Comparison of ENCODE assay signal across 11 cellular contexts in the genomic region with DNA sequence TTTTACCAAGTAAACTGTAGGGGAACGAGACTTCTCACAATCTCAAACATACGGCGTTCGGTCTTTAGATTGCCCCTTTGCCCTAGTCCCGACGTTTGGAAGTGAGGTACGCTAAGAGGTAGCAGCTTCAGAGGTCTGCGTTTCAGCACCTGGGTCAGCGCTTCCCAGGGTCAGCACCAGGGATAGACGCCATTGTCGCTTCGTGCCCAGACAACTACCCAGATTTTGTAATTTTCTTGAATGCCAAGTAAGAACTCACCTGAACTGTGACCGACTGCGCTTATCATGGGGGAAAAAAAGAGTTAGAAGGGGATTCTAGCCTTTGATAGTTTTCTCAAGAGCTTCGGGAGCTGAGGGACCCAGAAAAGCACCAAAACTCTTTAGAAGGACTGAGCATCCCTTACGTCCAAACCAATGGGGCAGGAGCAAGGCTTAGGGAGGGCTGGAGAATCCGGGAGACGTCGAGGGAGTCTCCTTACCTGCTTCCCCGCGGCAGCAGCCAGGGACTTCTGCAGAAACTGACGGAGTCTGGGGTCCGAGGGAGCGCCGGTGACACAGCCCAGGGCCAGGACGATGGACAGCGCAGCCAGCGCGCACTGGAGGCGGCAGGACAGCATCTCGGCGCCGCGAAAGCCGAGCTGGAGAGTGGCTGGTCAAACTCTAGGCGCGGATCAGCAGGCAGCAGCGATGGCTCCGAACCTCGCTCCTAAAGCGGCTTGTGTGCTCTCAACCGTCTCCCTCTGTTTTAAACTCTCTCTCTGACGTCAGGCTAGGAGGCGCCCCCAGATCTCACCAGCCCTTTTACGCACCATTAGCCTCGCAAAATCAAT. TPM values are rescaled to one million over a fixed set of nuclear protein-coding genes. Genes with fewer than 3 reads are reported as not detected.
A peak's percentile ranks its signal among the peaks of the same experiment; 100 is the strongest.
DNase-seq lines count a peak whose midpoint lies in the region; ATAC-seq and TF ChIP-seq lines count a peak whose summit lies in the region.
"Had no signal": no experiment of that assay in that cellular context is flagged by ENCODE, and none has a peak within 500 bp of the region (broad histone marks: within the 10 kb centered on the region; RNA-seq: fewer than 3 reads in every experiment).

A gene (minus strand): TSS at position 720 of the 830 bp plus-strand sequence. CDS start 103 bp downstream, at position 617.

- no peak for TF ChIP-seq CTCF in type B pancreatic cell (conservative IDR thresholded peaks at IDR 0.05)

- CTCF ChIA-PET in activated naive CD4-positive, alpha-beta T cell treated with anti-CD3 and anti-CD28 coated beads, Interleukin-2, amount 10 ng/mL, durations not matched to agents 7 days and 5 days (lab: Charles Lee): interaction anchor here (0.9 to 8.2 kb wide), 5 partner anchors 10 to 1473 kb away, joined by 3 to 55 read pairs (median 4); no protein-coding TSS in a partner anchor

- peak within 1 kb of the TSS; percentile 55 for H3K4me3 ChIP-seq in iPS-15b (ENCODE audit: low read depth, low read length)
- H3K4me3 ChIP-seq: BLaER1, SK-N-MC had no signal

- peaks cover 39% of the 10 kb centered on the region for H3K27me3 ChIP-seq in iPS-15b (ENCODE audit: control insufficient read depth, insufficient read depth, low read length)
- H3K27me3 ChIP-seq: BLaER1 had no signal

- no peaks in the 10 kb centered on the region for H3K36me3 Mint-ChIP-seq in activated T-cell treated with anti-CD3 and anti-CD28 coated beads, Interleukin-2, amount 50 U/mL, for 4 hours (ENCODE audit: insufficient read depth)
- no peaks in the 10 kb centered on the region for H3K36me3 Mint-ChIP-seq in activated naive CD4-positive, alpha-beta T cell treated with anti-CD3 and anti-CD28 coated beads, Interleukin-2, amount 10 ng/mL, durations not matched to agents 7 days and 5 days
- no peaks in the 10 kb centered on the region for H3K36me3 Mint-ChIP-seq in type B pancreatic cell
- H3K36me3 Mint-ChIP-seq: naive B cell had no signal

- no peak within 1 kb of the TSS for H3K4me3 Mint-ChIP-seq in activated T-cell treated with anti-CD3 and anti-CD28 coated beads, Interleukin-2, amount 50 U/mL, for 4 hours
- H3K4me3 Mint-ChIP-seq in activated naive CD4-positive, alpha-beta T cell treated with anti-CD3 and anti-CD28 coated beads, Interleukin-2, amount 10 ng/mL, durations not matched to agents 7 days and 5 days: no peak within 1 kb of the TSS
- peak within 1 kb of the TSS; percentile 46 for H3K4me3 Mint-ChIP-seq in type B pancreatic cell

- no peak for ATAC-seq in activated T-cell treated with anti-CD3 and anti-CD28 coated beads, Interleukin-2, amount 50 U/mL, for 4 hours
- ATAC-seq in GM21529 (IDR thresholded peaks at IDR 0.05; ENCODE audit: unreplicated experiment): no peak

- no peaks in the 10 kb centered on the region for H3K4me1 Mint-ChIP-seq in activated T-cell treated with anti-CD3 and anti-CD28 coated beads, Interleukin-2, amount 50 U/mL, for 4 hours (ENCODE audit: low read depth)
- no peaks in the 10 kb centered on the region for H3K4me1 Mint-ChIP-seq in activated naive CD4-positive, alpha-beta T cell treated with anti-CD3 and anti-CD28 coated beads, Interleukin-2, amount 10 ng/mL, durations not matched to agents 7 days and 5 days
- peaks cover 5% of the 10 kb centered on the region for H3K4me1 Mint-ChIP-seq in type B pancreatic cell (ENCODE audit: unreplicated experiment)

- H3K27ac Mint-ChIP-seq in activated naive CD4-positive, alpha-beta T cell treated with anti-CD3 and anti-CD28 coated beads, Interleukin-2, amount 10 ng/mL, durations not matched to agents 7 days and 5 days: no peak within 1 kb of the TSS
- no peak within 1 kb of the TSS for H3K27ac Mint-ChIP-seq in type B pancreatic cell

- peak; percentile 33 to 35 for DNase-seq in activated T-cell treated with anti-CD3 and anti-CD28 coated beads, Interleukin-2, amount 50 U/mL, for 48 hours
- no peak for DNase-seq in activated T-cell treated with anti-CD3 and anti-CD28 coated beads, Interleukin-2, amount 50 U/mL, for 4 hours
- DNase-seq in activated naive CD4-positive, alpha-beta T cell treated with anti-CD3 and anti-CD28 coated beads, Interleukin-2, amount 10 ng/mL, durations not matched to agents 7 days and 5 days: peak; percentile 65
- DNase-seq in type B pancreatic cell (ENCODE audit: extremely low spot score, unreplicated experiment) (peak; percentile 74), NCI-H1417 (lab: John Stamatoyannopoulos, UW) (no peak)
- no peak for DNase-seq in central memory CD4-positive, alpha-beta T cell
- DNase-seq: naive B cell had no signal

- H3K9me3 Mint-ChIP-seq in activated T-cell treated with anti-CD3 and anti-CD28 coated beads, Interleukin-2, amount 50 U/mL, for 4 hours: no peaks in the 10 kb centered on the region
- H3K9me3 Mint-ChIP-seq in activated naive CD4-positive, alpha-beta T cell treated with anti-CD3 and anti-CD28 coated beads, Interleukin-2, amount 10 ng/mL, durations not matched to agents 7 days and 5 days: no peaks in the 10 kb centered on the region
- no peaks in the 10 kb centered on the region for H3K9me3 Mint-ChIP-seq in type B pancreatic cell

- no peaks in the 10 kb centered on the region for H3K9me3 ChIP-seq in iPS-15b (ENCODE audit: control insufficient read depth, insufficient read depth, low read length)
- H3K9me3 ChIP-seq: BLaER1 had no signal

- no peaks in the 10 kb centered on the region for H3K36me3 ChIP-seq in iPS-15b (ENCODE audit: control insufficient read depth, insufficient read depth, low read length)
- H3K36me3 ChIP-seq: BLaER1 had no signal

- peaks cover 51% of the 10 kb centered on the region for H3K27me3 Mint-ChIP-seq in activated T-cell treated with anti-CD3 and anti-CD28 coated beads, Interleukin-2, amount 50 U/mL, for 4 hours (ENCODE audit: low read depth)
- peaks cover 47% of the 10 kb centered on the region for H3K27me3 Mint-ChIP-seq in activated naive CD4-positive, alpha-beta T cell treated with anti-CD3 and anti-CD28 coated beads, Interleukin-2, amount 10 ng/mL, durations not matched to agents 7 days and 5 days
- H3K27me3 Mint-ChIP-seq in type B pancreatic cell: peaks cover 81% of the 10 kb centered on the region

- peaks cover 3% of the 10 kb centered on the region for H3K4me1 ChIP-seq in iPS-15b (ENCODE audit: control insufficient read depth, insufficient read depth, low read length)
- H3K4me1 ChIP-seq: BLaER1 had no signal

- no peak within 1 kb of the TSS for H3K9ac ChIP-seq in iPS-15b (ENCODE audit: low read depth, low read length)
- H3K9ac ChIP-seq: BLaER1 had no signal

RNA-seq across cellular contexts. Expression of the gene that starts here (rescaled TPM):
- not detected for total RNA-seq in activated T-cell treated with anti-CD3 and anti-CD28 coated beads, Interleukin-2, amount 50 U/mL, for 4 hours
- 553 and 667 TPM in 2 replicates for total RNA-seq in type B pancreatic cell (ENCODE audit: low replicate concordance)

Comparison
In these comparisons a context has a peak if more than half of its experiments do, and no peak if none do; other contexts are left out.
1. RNA of the gene that starts here (total RNA-seq): 553 to 667 TPM in type B pancreatic cell; not detected in activated T-cell treated with anti-CD3 and anti-CD28 coated beads, Interleukin-2, amount 50 U/mL, for 4 hours; every median in the first group is over 100 times any median in the second.
2. DNase-seq: peak in activated T-cell treated with anti-CD3 and anti-CD28 coated beads, Interleukin-2, amount 50 U/mL, for 48 hours (2 of 2), activated naive CD4-positive, alpha-beta T cell treated with anti-CD3 and anti-CD28 coated beads, Interleukin-2, amount 10 ng/mL, durations not matched to agents 7 days and 5 days (single experiment) and type B pancreatic cell (single experiment); none in activated T-cell treated with anti-CD3 and anti-CD28 coated beads, Interleukin-2, amount 50 U/mL, for 4 hours (single experiment), NCI-H1417 (0 of 3) and central memory CD4-positive, alpha-beta T cell (single experiment).